15 cellular contexts compared by ENCODE assay signal in the genomic region with DNA sequence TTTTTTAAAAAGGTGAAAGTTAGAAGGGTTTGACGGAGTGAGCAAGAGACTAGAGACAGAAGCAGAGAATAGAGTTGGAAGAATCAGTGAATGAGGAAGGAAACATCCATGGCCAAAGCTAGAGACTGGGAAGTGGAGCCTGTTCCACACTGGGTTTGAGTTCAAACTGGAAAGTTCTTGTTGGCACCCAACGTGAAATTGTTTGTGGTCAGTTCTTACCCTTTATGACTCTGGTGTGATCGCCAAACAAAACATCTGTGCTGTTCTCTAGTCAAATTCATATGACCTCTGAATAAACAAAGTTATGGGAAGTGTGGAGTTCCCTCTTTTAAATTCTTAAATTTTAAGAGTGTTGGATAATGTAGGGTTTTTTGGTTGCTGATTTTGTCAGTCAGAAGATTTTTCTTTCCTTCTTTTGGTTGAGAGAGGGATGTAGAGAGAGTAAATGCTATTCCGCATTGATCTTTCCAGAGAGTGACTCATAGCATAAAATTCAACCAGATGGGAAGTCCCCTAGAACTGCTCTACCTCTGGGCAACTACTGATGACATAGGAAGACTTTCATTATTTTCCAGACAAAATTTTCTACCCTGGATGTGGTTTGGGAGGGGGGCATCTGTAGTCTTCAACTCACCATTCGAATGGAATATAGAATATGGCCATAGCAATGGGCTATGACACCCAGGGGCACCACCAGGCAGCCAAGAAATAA. TPM values are rescaled to one million over a fixed set of nuclear protein-coding genes. Genes with fewer than 3 reads are reported as not detected.
DNase-seq lines count a peak whose midpoint lies in the region; ATAC-seq and TF ChIP-seq lines count a peak whose summit lies in the region.
"Had no signal": no experiment of that assay in that cellular context is flagged by ENCODE, and none has a peak within 500 bp of the region (broad histone marks: within the 10 kb centered on the region; RNA-seq: fewer than 3 reads in every experiment).

No MANE protein-coding gene starts in this region.

- H3K36me3 ChIP-seq in vagina, result no peaks in the 10 kb centered on the region
- H3K36me3 ChIP-seq: ascending aorta, neutrophil had no signal

- H3K27me3 ChIP-seq in vagina, result no peaks in the 10 kb centered on the region
- H3K27me3 ChIP-seq: ascending aorta, neutrophil, tibial nerve had no signal

- DNase-seq in left cardiac atrium (no peak), left ventricle myocardium superior (no peak), astrocyte of the cerebellum (ENCODE audit: low read depth) (peak; percentile 71), iris pigment epithelial cell (ENCODE audit: low read depth) (peak; percentile 50), vagina (ENCODE audit: extremely low spot score in 2 of 2) (no peak), substantia nigra (lab: John Stamatoyannopoulos, UW) (no peak), NCI-H1417 treated with DMSO at 0.1 percent for 48 hours (lab: John Stamatoyannopoulos, UW) (no peak)
- DNase-seq: activated CD4-positive, alpha-beta T cell treated with anti-CD3 and anti-CD28 coated beads for 1 hour; activated T-cell treated with anti-CD3 and anti-CD28 coated beads, Interleukin-2, amount 50 U/mL, for 24 hours had no signal

- TF ChIP-seq CTCF in astrocyte of the cerebellum (IDR thresholded peaks at IDR 0.05; ENCODE audit: low read depth, low read length, missing control alignments), result no peak
- no peak for TF ChIP-seq CTCF in vagina (IDR thresholded peaks at IDR 0.05)

- H3K4me1 ChIP-seq in vagina, result no peaks in the 10 kb centered on the region
- H3K4me1 ChIP-seq: ascending aorta had no signal

- in situ Hi-C loops in astrocyte of the cerebellum (cut with HindIII; ENCODE audit: low sequenced_read_pairs), result no loop called here

- ATAC-seq in left cardiac atrium, result peak; percentile 34 to 41
- ATAC-seq in left ventricle myocardium superior, result no peak
- ATAC-seq in HG02759 (IDR thresholded peaks at IDR 0.05; ENCODE audit: unreplicated experiment), result no peak

- no peak overlapping the region for H3K4me3 ChIP-seq in astrocyte of the cerebellum (ENCODE audit: low read depth, low read length)
- H3K4me3 ChIP-seq in vagina, result no peak overlapping the region
- H3K4me3 ChIP-seq: ascending aorta, lung, smooth muscle cell, tibial nerve had no signal

- H3K9me3 ChIP-seq in vagina, result no peaks in the 10 kb centered on the region
- H3K9me3 ChIP-seq: ascending aorta, neutrophil, tibial nerve had no signal

- no peak for TF ChIP-seq POLR2A in vagina (IDR thresholded peaks at IDR 0.05)

- H3K27ac ChIP-seq in vagina (peak overlapping the region; percentile 73), substantia nigra (ENCODE audit: low read depth, low read length, poor library complexity, severe bottlenecking) (no peak overlapping the region)
- H3K27ac ChIP-seq: ascending aorta, neutrophil had no signal

- intact Hi-C loops in left cardiac atrium (cut with DNase I), result no loop called here
- intact Hi-C loops in left ventricle myocardium superior (cut with micrococcal nuclease), result no loop called here
- intact Hi-C loops in vagina (cut with DNase I), result no loop called here

RNA-seq across cellular contexts. Expression of gene CHML, which starts 36.4 kb away (rescaled TPM):
- total RNA-seq in left cardiac atrium, result 1 to 10 TPM; 5.1 to 5.9 TPM
- total RNA-seq in left ventricle myocardium superior, result 6.0 TPM
- 11.3 TPM for total RNA-seq in vagina

RNA-seq across cellular contexts. Expression of gene OPN3, which starts 36.4 kb away (rescaled TPM):
- 1 to 10 TPM; 5.8 to 7.7 TPM for total RNA-seq in left cardiac atrium
- total RNA-seq in left ventricle myocardium superior, result 4.3 TPM
- 15.5 TPM for total RNA-seq in vagina

RNA-seq across cellular contexts. Expression of gene WDR64, which starts 48.3 kb away (rescaled TPM):
- total RNA-seq in left cardiac atrium (not detected), left ventricle myocardium superior (not detected), vagina (not detected)
- total RNA-seq: ascending aorta, lung, smooth muscle cell had no signal

Comparison
In these comparisons a context has a peak if more than half of its experiments do, and no peak if none do; other contexts are left out.
1. ATAC-seq: peak in left cardiac atrium (2 of 2); none in left ventricle myocardium superior (single experiment) and HG02759 (single experiment).
2. DNase-seq: peak in astrocyte of the cerebellum (single experiment) and iris pigment epithelial cell (single experiment); none in left cardiac atrium (single experiment), left ventricle myocardium superior (single experiment), vagina (0 of 2), substantia nigra (0 of 49) and NCI-H1417 treated with DMSO at 0.1 percent for 48 hours (single experiment).